Comparison of ENCODE assay signal across 9 cellular contexts in the genomic region with DNA sequence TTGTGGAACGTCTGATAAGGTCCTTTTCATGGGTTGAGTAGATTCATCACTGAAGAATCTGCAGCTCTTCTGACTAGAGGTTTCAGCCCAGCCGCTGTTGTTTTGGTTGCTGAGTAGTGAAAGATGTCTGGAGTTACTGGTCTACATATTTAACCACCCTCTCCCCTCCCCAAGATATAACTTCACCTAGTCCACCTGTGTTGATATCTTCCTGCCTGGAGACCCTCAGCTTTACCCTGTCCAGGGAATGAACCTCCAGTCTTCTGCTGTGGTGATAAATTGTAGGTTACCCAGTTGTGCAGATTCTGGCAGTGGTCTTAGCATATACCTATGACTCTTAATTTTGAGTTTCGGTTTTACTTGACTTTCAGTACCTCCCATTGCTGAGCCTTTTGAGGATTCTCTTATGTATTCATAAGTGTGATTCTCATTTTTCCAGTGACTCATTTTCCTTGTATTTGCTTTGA.
A peak's percentile ranks its signal among the peaks of the same experiment; 100 is the strongest.
DNase-seq lines count a peak whose midpoint lies in the region; ATAC-seq and TF ChIP-seq lines count a peak whose summit lies in the region.
"Had no signal": no experiment of that assay in that cellular context is flagged by ENCODE, and none has a peak within 500 bp of the region (broad histone marks: within the 10 kb centered on the region; RNA-seq: fewer than 3 reads in every experiment).

No MANE protein-coding gene starts in this region.

- peak; percentile 90 for ATAC-seq in GM21786 (IDR thresholded peaks at IDR 0.05; ENCODE audit: unreplicated experiment)

- H3K27me3 ChIP-seq in OCI-LY3 (ENCODE audit: low read depth, low read length), result no peaks in the 10 kb centered on the region

- H2AFZ ChIP-seq in OCI-LY3 (ENCODE audit: low read depth, low read length), result no peak overlapping the region

- H3K27ac ChIP-seq in OCI-LY3 (ENCODE audit: low read length), result peak overlapping the region; percentile 36

- peaks cover 6% of the 10 kb centered on the region; the same call in 1 of the 2 replicates for H3K79me2 ChIP-seq in OCI-LY3 (ENCODE audit: low read length)

- peak overlapping the region; percentile 72 for H3K4me2 ChIP-seq in OCI-LY3 (ENCODE audit: low read length)

- H4K20me1 ChIP-seq in OCI-LY3 (ENCODE audit: insufficient read depth, low read length), result no peaks in the 10 kb centered on the region

- peak; percentile 54 for DNase-seq in ELR (ENCODE audit: low read depth)
- peak; percentile 72 for DNase-seq in choroid plexus epithelial cell (ENCODE audit: low read depth)
- no peak for DNase-seq in COLO668 (lab: John Stamatoyannopoulos, UW; ENCODE audit: unreplicated experiment)
- no peak for DNase-seq in effector CD4-positive, alpha-beta T cell
- no peak for DNase-seq in activated gamma-delta T cell (lab: John Stamatoyannopoulos, UW)
- DNase-seq in globus pallidus (ENCODE audit: low spot score), result no peak

- H3K36me3 ChIP-seq in OCI-LY3 (replicated peaks; ENCODE audit: low read depth, low read length), result no peaks in the 10 kb centered on the region

- H3K4me1 ChIP-seq in OCI-LY3 (ENCODE audit: low read length), result peaks cover 17% of the 10 kb centered on the region

- TF ChIP-seq CTCF in OCI-LY3 (IDR thresholded peaks at IDR 0.05; ENCODE audit: low read depth, low read length) (no peak), choroid plexus epithelial cell (conservative IDR thresholded peaks at IDR 0.05; ENCODE audit: low read depth, low read length) (no peak)

- no peaks in the 10 kb centered on the region for H3K9me3 ChIP-seq in OCI-LY3 (ENCODE audit: insufficient read depth, low read length)

- H3K4me3 ChIP-seq in OCI-LY3 (ENCODE audit: low read length) (peak overlapping the region; percentile 44), choroid plexus epithelial cell (ENCODE audit: low read depth, low read length) (no peak overlapping the region)
- H3K4me3 ChIP-seq: skin epidermis had no signal

- H3K9ac ChIP-seq in OCI-LY3 (ENCODE audit: low read length), result no peak overlapping the region

Comparison
In these comparisons a context has a peak if more than half of its experiments do, and no peak if none do; other contexts are left out.
1. DNase-seq: peak in ELR (single experiment) and choroid plexus epithelial cell (single experiment); none in COLO668 (single experiment), effector CD4-positive, alpha-beta T cell (single experiment), activated gamma-delta T cell (single experiment) and globus pallidus (single experiment).